Comparison of ENCODE assay signal across 2 cellular contexts in genomic region chr11:8733847-8734246, GRCh38.
A peak's percentile ranks its signal among the peaks of the same experiment; 100 is the strongest.
TF ChIP-seq lines count a peak whose summit lies in the region.

No MANE protein-coding gene starts in this region.

TF ChIP-seq in GM23338, 12 proteins besides CTCF, POLR2A, EP300 and RAD21:
- TF ChIP-seq EZH2phosphoT487 (IDR thresholded peaks at IDR 0.05; ENCODE audit: unreplicated experiment), result no peak
- TF ChIP-seq EZH2 (IDR thresholded peaks at IDR 0.05; ENCODE audit: low read depth, unreplicated experiment), result no peak
- TF ChIP-seq STAT1 (IDR thresholded peaks at IDR 0.05; ENCODE audit: unreplicated experiment), result no peak

TF ChIP-seq in K562, 482 proteins besides CTCF, POLR2A, EP300 and RAD21:
- TF ChIP-seq, protein P1, sequence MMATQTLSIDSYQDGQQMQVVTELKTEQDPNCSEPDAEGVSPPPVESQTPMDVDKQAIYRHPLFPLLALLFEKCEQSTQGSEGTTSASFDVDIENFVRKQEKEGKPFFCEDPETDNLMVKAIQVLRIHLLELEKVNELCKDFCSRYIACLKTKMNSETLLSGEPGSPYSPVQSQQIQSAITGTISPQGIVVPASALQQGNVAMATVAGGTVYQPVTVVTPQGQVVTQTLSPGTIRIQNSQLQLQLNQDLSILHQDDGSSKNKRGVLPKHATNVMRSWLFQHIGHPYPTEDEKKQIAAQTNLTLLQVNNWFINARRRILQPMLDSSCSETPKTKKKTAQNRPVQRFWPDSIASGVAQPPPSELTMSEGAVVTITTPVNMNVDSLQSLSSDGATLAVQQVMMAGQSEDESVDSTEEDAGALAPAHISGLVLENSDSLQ (IDR thresholded peaks at IDR 0.05), result peak; percentile 68
- TF ChIP-seq CBFA2T3 (IDR thresholded peaks at IDR 0.05) (peak; percentile 34; the same call in 1 of the 2 replicates), BHLHE40 (IDR thresholded peaks at IDR 0.05; ENCODE audit: low read length) (0 out of 2 replicates have a peak, but pooled peaks have one; percentile 15), ZNF212 (CRISPR knock-in tag; IDR thresholded peaks at IDR 0.05) (no peak)
